In the genomic region with DNA sequence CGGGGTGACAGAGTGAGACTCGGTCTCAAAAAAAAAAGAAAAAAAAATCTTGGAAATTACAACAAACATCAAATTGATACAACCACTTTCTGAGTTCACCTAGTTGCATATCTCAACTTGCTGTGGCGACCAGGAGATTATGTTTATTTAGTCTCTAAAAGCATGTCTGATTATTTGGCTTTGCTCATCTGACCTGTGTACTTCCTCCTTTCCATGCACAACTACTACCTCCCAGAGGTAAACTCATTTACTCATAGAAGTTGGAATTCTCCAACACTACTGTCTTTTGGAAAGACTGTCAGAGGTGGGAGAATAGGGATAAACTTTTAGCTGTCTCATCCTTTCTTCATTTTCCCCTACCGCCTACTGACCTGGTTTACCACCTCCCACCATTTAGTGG, we compare ENCODE assay signal across 20 cellular contexts.
"Had no signal": no experiment of that assay in that cellular context is flagged by ENCODE, and none has a peak within 500 bp of the region (broad histone marks: within the 10 kb centered on the region; RNA-seq: fewer than 3 reads in every experiment).

No MANE protein-coding gene starts in this region.

- H3K4me3 Mint-ChIP-seq: IgD-negative memory B cell had no signal

- H3K9me3 Mint-ChIP-seq: IgD-negative memory B cell had no signal

- H3K9me3 ChIP-seq: SJCRH30 had no signal

- H3K27me3 Mint-ChIP-seq: IgD-negative memory B cell had no signal

- H3K27ac ChIP-seq: KMS-11, RWPE1, SJCRH30 had no signal

- ATAC-seq: K562, Panc1, PC-3, SK-N-SH treated with all-trans-retinoic acid at 6 μM for 48 hours had no signal

- DNase-seq: Kasumi-1, MM.1S, NCI-H1092 treated with DMSO at 0.1 percent for 48 hours, NCI-H1436, NCI-H187, NCI-H2029, NCI-H2171 treated with DMSO at 0.1 percent for 48 hours, NCI-H345, NCI-H524, NCI-H526 treated with DMSO at 0.1 percent for 48 hours, NCI-H748 treated with DMSO at 0.1 percent for 48 hours, PC-3, SHP77, SJCRH30 had no signal

- H3K4me1 ChIP-seq: SJCRH30 had no signal

- H3K4me2 ChIP-seq: KMS-11 had no signal

- H3K27me3 ChIP-seq: SJCRH30 had no signal

- H3K4me3 ChIP-seq: K562, SJCRH30 had no signal
